Comparison of ENCODE assay signal across 11 cellular contexts in genomic region chr11:2899080-2899783, GRCh38. TPM values are rescaled to one million over a fixed set of nuclear protein-coding genes. Genes with fewer than 3 reads are reported as not detected.
DNase-seq lines count a peak whose midpoint lies in the region; ATAC-seq, FAIRE-seq and TF ChIP-seq lines count a peak whose summit lies in the region.
"Had no signal": no experiment of that assay in that cellular context is flagged by ENCODE, and none has a peak within 500 bp of the region (broad histone marks: within the 10 kb centered on the region; RNA-seq: fewer than 3 reads in every experiment).

No MANE protein-coding gene starts in this region.

- WGBS in esophagus, 2 donors, result 54 to 64% methylated on average over 13 of the region's 13 CpGs
- 68 to 76% methylated on average over 13 of the region's 13 CpGs for WGBS in sigmoid colon, 2 donors

- peaks cover 44% of the 10 kb centered on the region for H3K4me1 ChIP-seq in Panc1 (ENCODE audit: control insufficient read depth, insufficient read depth, low read length)
- peaks cover 4 to 36% of the 10 kb centered on the region in 2 donors for H3K4me1 ChIP-seq in esophagus (ENCODE audit: control insufficient read depth in 2 of 2, insufficient read depth in 2 of 2, low read length in 1 of 2)
- peaks cover 0 to 26% (median 16%) of the 10 kb centered on the region in 4 donors for H3K4me1 ChIP-seq in sigmoid colon

- in situ Hi-C loops in Panc1 (cut with HindIII; ENCODE audit: low pct_unique_long_range_greater_than_20kb, low sequenced_read_pairs), result no loop called here

- intact Hi-C loops in Panc1 (cut with micrococcal nuclease; ENCODE audit: unreplicated experiment), result no loop called here
- intact Hi-C loops in sigmoid colon (cut with DNase I), result no loop called here

- CTCF ChIA-PET in Panc1 (lab: Charles Lee), result interaction anchor here (1.5 kb wide), 1 partner anchor 366 kb away, joined by 3 read pairs; no protein-coding TSS in a partner anchor

- H3K4me3 ChIP-seq in Panc1 (ENCODE audit: low read depth in 2 of 2, low read length in 2 of 2) (no peak overlapping the region), esophagus (ENCODE audit: low read depth in 1 of 2, low read length in 2 of 2) (no peak overlapping the region), sigmoid colon (no peak overlapping the region)
- H3K4me3 ChIP-seq: MG63, SK-N-MC had no signal

- H3K27me3 ChIP-seq in Panc1 (ENCODE audit: control insufficient read depth, insufficient read depth, low read length) (no peaks in the 10 kb centered on the region), esophagus (ENCODE audit: control insufficient read depth in 1 of 2, insufficient read depth in 2 of 2, low read length in 2 of 2) (no peaks in the 10 kb centered on the region), sigmoid colon (no peaks in the 10 kb centered on the region)
- H3K27me3 ChIP-seq: MG63 had no signal

- peak overlapping the region; percentile 62 for H3K27ac ChIP-seq in Panc1 (ENCODE audit: low read length)
- peak overlapping the region; percentile 68 to 77 for H3K27ac ChIP-seq in esophagus (ENCODE audit: low read depth in 2 of 2, low read length in 1 of 2)
- peak overlapping the region; percentile 42 to 63 (median 59) for H3K27ac ChIP-seq in sigmoid colon
- H3K27ac ChIP-seq: SK-N-MC had no signal

- H3K36me3 ChIP-seq in Panc1 (ENCODE audit: control insufficient read depth, insufficient read depth, low read length) (no peaks in the 10 kb centered on the region; the same call in 1 of the 2 replicates), esophagus (ENCODE audit: control insufficient read depth in 2 of 2, insufficient read depth in 2 of 2, low read length in 1 of 2) (no peaks in the 10 kb centered on the region), sigmoid colon (no peaks in the 10 kb centered on the region)
- H3K36me3 ChIP-seq: MG63 had no signal

- TF ChIP-seq CTCF in Panc1 (IDR thresholded peaks at IDR 0.05) (no peak), sigmoid colon (IDR thresholded peaks at IDR 0.05) (no peak)

- no TSS peak for BruUV-seq in Panc1 (replicated peaks; lab: Mats Ljungman, UMichigan)

- no peaks in the 10 kb centered on the region for H3K9me3 ChIP-seq in Panc1 (ENCODE audit: control insufficient read depth, insufficient read depth, low read depth, low read length)
- H3K9me3 ChIP-seq in esophagus (ENCODE audit: control insufficient read depth in 2 of 2, insufficient read depth in 1 of 2, low read depth in 1 of 2, low read length in 1 of 2), result no peaks in the 10 kb centered on the region
- H3K9me3 ChIP-seq in sigmoid colon, result no peaks in the 10 kb centered on the region
- H3K9me3 ChIP-seq: MG63 had no signal

- DNase-seq in Daoy (ENCODE audit: low read depth) (peak; percentile 56), Panc1 (ENCODE audit: low read depth, low spot score) (no peak), sigmoid colon (peak; percentile 79), GM12892 (ENCODE audit: insufficient read length) (no peak), cerebellum (ENCODE audit: low spot score) (no peak)
- DNase-seq in activated CD4-positive, alpha-beta T cell treated with anti-CD3 and anti-CD28 coated beads, Interleukin-2, amount 50 U/mL, for 48 hours, result no peak

- POLR2A ChIA-PET in Panc1 (lab: Charles Lee), result no interaction called here

- no peak for TF ChIP-seq POLR2A in sigmoid colon (IDR thresholded peaks at IDR 0.05)
- no peak for TF ChIP-seq POLR2A in GM12892 (IDR thresholded peaks at IDR 0.05; ENCODE audit: low read depth, low read length)

- TF ChIP-seq EP300 in sigmoid colon (IDR thresholded peaks at IDR 0.05), result no peak

- ATAC-seq in Panc1, result no peak
- ATAC-seq in GM21515 (IDR thresholded peaks at IDR 0.05; ENCODE audit: unreplicated experiment), result no peak

- no peak for FAIRE-seq in GM12892 (lab: Jason Lieb, UNC)
- FAIRE-seq: H54 had no signal

RNA-seq across cellular contexts. Expression of gene CDKN1C, which starts 13.7 kb away (rescaled TPM):
- total RNA-seq in Daoy (2014; rRNA removed; shearing (Covaris generic)), result 4.9 and 5.1 TPM in 2 replicates
- total RNA-seq in Panc1 (2021; ENCODE audit: unreplicated experiment) (4.6 TPM), sigmoid colon (10 to 100 TPM; 37.2 to 54.3 (median 47.4) TPM), cerebellum (21.8 TPM)
- 10.9 TPM for polyA plus RNA-seq in Panc1 (2012; ENCODE audit: insufficient read length)
- polyA plus RNA-seq in esophagus (10 to 100 TPM; 12.1 to 27.5 TPM), sigmoid colon (10 to 100 TPM in 1 of 3 donors, 1 to 10 TPM in 2; 5.3 to 14.4 (median 7.9) TPM)
- not detected for polyA plus RNA-seq in GM12892 (2012; ENCODE audit: missing spikeins)

RNA-seq across cellular contexts. Expression of gene PHLDA2, which starts 30.0 kb away (rescaled TPM):
- 3.9 and 6.4 TPM in 2 replicates for total RNA-seq in Daoy (2014; rRNA removed; shearing (Covaris generic))
- total RNA-seq in Panc1 (2021; ENCODE audit: unreplicated experiment) (195 TPM), sigmoid colon (1 to 10 TPM in 1 of 4 donors, not detected in 3; 1.7 TPM), cerebellum (not detected)
- 286 TPM for polyA plus RNA-seq in Panc1 (2012; ENCODE audit: insufficient read length)
- polyA plus RNA-seq in esophagus (10 to 100 TPM; 19.6 to 61.7 TPM), sigmoid colon (10 to 100 TPM; 33.0 to 37.9 (median 37.8) TPM)
- not detected for polyA plus RNA-seq in GM12892 (2012; ENCODE audit: missing spikeins)

Comparison
In these comparisons a context has a peak if more than half of its experiments do, and no peak if none do; other contexts are left out.
1. DNase-seq: peak in Daoy (single experiment) and sigmoid colon (single experiment); none in Panc1 (single experiment), GM12892 (single experiment), cerebellum (single experiment) and activated CD4-positive, alpha-beta T cell treated with anti-CD3 and anti-CD28 coated beads, Interleukin-2, amount 50 U/mL, for 48 hours (0 of 2).
2. RNA of gene PHLDA2, which starts 30.0 kb away (total RNA-seq): 195 TPM in Panc1 (single experiment); 3.9 to 6.4 TPM in Daoy, 1.7 TPM in sigmoid colon and not detected in cerebellum (single experiment); every median in the first group is over 10 times any median in the second.
3. Peak in every context shown above with its lines, with median percentiles within 50 percentile points of each other: H3K27ac ChIP-seq.